Comparison of ENCODE assay signal across 1 cellular context in genomic region chr4:75673027-75673958, GRCh38.
TF ChIP-seq lines count a peak whose summit lies in the region.

Gene G3BP2, minus strand, starts transcription at chr4:75673411. Its CDS starts 11,386 bp downstream, at chr4:75662025.

TF ChIP-seq in HepG2, 621 proteins besides CTCF, POLR2A, EP300 and RAD21 (continued from another document and continues in another):
- TF ChIP-seq ZNF790 (CRISPR knock-in tag; IDR thresholded peaks at IDR 0.05; ENCODE audit: borderline replicate concordance): 0 out of 2 replicates have a peak, but pooled peaks have one; percentile 9
- no peak for TF ChIP-seq ZBTB1 (CRISPR knock-in tag; IDR thresholded peaks at IDR 0.05; ENCODE audit: borderline replicate concordance)
- no peak; the same call in 1 of the 2 replicates for TF ChIP-seq MEIS2 (CRISPR knock-in tag; IDR thresholded peaks at IDR 0.05)
- TF ChIP-seq CHCHD3 (CRISPR knock-in tag; IDR thresholded peaks at IDR 0.05): no peak
- TF ChIP-seq TEAD3 (CRISPR knock-in tag; optimal IDR thresholded peaks at IDR 0.05; ENCODE audit: borderline replicate concordance): no peak
- TF ChIP-seq ZNF326 (CRISPR knock-in tag; IDR thresholded peaks at IDR 0.05; ENCODE audit: borderline replicate concordance): no peak
- no peak for TF ChIP-seq PTBP1 (IDR thresholded peaks at IDR 0.05; ENCODE audit: low read depth, low read length, poor library complexity, severe bottlenecking)
- TF ChIP-seq ZNF550 (CRISPR knock-in tag; IDR thresholded peaks at IDR 0.05; ENCODE audit: borderline replicate concordance): no peak
- peak; percentile 83; the same call in 1 of the 2 replicates for TF ChIP-seq ZNF674 (CRISPR knock-in tag; IDR thresholded peaks at IDR 0.05; ENCODE audit: low read depth)
- TF ChIP-seq GABPB1 (CRISPR knock-in tag; IDR thresholded peaks at IDR 0.05): peak; percentile 90
- peak; percentile 78 for TF ChIP-seq YEATS4 (CRISPR knock-in tag; IDR thresholded peaks at IDR 0.05; ENCODE audit: borderline replicate concordance)
- TF ChIP-seq LCORL (IDR thresholded peaks at IDR 0.05): no peak
- TF ChIP-seq LCORL (CRISPR knock-in tag; IDR thresholded peaks at IDR 0.05): peak; percentile 78; the same call in 1 of the 2 replicates
- no peak for TF ChIP-seq FOXP1 (IDR thresholded peaks at IDR 0.05)
- no peak for TF ChIP-seq FOXP1 (CRISPR knock-in tag; IDR thresholded peaks at IDR 0.05)
- no peak for TF ChIP-seq MIER2 (CRISPR knock-in tag; IDR thresholded peaks at IDR 0.05)
- TF ChIP-seq GMEB1 (CRISPR knock-in tag; IDR thresholded peaks at IDR 0.05; ENCODE audit: borderline replicate concordance): peak; percentile 92
- peak; percentile 31 for TF ChIP-seq ZEB1 (IDR thresholded peaks at IDR 0.05; ENCODE audit: insufficient replicate concordance, low read depth)
- TF ChIP-seq ZKSCAN5 (CRISPR knock-in tag; IDR thresholded peaks at IDR 0.05): no peak
- TF ChIP-seq, protein P1, sequence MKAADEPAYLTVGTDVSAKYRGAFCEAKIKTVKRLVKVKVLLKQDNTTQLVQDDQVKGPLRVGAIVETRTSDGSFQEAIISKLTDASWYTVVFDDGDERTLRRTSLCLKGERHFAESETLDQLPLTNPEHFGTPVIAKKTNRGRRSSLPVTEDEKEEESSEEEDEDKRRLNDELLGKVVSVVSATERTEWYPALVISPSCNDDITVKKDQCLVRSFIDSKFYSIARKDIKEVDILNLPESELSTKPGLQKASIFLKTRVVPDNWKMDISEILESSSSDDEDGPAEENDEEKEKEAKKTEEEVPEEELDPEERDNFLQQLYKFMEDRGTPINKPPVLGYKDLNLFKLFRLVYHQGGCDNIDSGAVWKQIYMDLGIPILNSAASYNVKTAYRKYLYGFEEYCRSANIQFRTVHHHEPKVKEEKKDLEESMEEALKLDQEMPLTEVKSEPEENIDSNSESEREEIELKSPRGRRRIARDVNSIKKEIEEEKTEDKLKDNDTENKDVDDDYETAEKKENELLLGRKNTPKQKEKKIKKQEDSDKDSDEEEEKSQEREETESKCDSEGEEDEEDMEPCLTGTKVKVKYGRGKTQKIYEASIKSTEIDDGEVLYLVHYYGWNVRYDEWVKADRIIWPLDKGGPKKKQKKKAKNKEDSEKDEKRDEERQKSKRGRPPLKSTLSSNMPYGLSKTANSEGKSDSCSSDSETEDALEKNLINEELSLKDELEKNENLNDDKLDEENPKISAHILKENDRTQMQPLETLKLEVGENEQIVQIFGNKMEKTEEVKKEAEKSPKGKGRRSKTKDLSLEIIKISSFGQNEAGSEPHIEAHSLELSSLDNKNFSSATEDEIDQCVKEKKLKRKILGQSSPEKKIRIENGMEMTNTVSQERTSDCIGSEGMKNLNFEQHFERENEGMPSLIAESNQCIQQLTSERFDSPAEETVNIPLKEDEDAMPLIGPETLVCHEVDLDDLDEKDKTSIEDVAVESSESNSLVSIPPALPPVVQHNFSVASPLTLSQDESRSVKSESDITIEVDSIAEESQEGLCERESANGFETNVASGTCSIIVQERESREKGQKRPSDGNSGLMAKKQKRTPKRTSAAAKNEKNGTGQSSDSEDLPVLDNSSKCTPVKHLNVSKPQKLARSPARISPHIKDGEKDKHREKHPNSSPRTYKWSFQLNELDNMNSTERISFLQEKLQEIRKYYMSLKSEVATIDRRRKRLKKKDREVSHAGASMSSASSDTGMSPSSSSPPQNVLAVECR (CRISPR knock-in tag; IDR thresholded peaks at IDR 0.05; ENCODE audit: borderline replicate concordance): peak; percentile 85; the same call in 1 of the 2 replicates
- peak; percentile 59 for TF ChIP-seq ZFP36 (IDR thresholded peaks at IDR 0.05; ENCODE audit: borderline replicate concordance, low read depth, low read length, partially characterized antibody)
- no peak for TF ChIP-seq ZNF530 (CRISPR knock-in tag; IDR thresholded peaks at IDR 0.05; ENCODE audit: low read depth)
- no peak for TF ChIP-seq CAMTA2 (CRISPR knock-in tag; IDR thresholded peaks at IDR 0.05; ENCODE audit: borderline replicate concordance)
- no peak for TF ChIP-seq ZNF841 (CRISPR knock-in tag; IDR thresholded peaks at IDR 0.05; ENCODE audit: borderline replicate concordance)
- TF ChIP-seq NFKBIZ (CRISPR knock-in tag; IDR thresholded peaks at IDR 0.05): no peak
- TF ChIP-seq HNRNPL (IDR thresholded peaks at IDR 0.05; ENCODE audit: low read depth, low read length): no peak
- TF ChIP-seq ZNF296 (CRISPR knock-in tag; conservative IDR thresholded peaks at IDR 0.05): no peak
- TF ChIP-seq TCF7L2 (IDR thresholded peaks at IDR 0.05; ENCODE audit: low read depth, low read length): no peak
- no peak for TF ChIP-seq MATR3 (CRISPR knock-in tag; IDR thresholded peaks at IDR 0.05)
- TF ChIP-seq PAF1 (CRISPR knock-in tag; IDR thresholded peaks at IDR 0.05): no peak
- TF ChIP-seq ZNF580 (CRISPR knock-in tag; IDR thresholded peaks at IDR 0.05; ENCODE audit: borderline replicate concordance, low read depth): peak; percentile 57; the same call in 1 of the 2 replicates
- no peak for TF ChIP-seq FOXA1 (IDR thresholded peaks at IDR 0.05)
- TF ChIP-seq FOXA1 (CRISPR knock-in tag; IDR thresholded peaks at IDR 0.05): 0 out of 2 replicates have a peak, but pooled peaks have one; percentile 24
- TF ChIP-seq, protein P2, sequence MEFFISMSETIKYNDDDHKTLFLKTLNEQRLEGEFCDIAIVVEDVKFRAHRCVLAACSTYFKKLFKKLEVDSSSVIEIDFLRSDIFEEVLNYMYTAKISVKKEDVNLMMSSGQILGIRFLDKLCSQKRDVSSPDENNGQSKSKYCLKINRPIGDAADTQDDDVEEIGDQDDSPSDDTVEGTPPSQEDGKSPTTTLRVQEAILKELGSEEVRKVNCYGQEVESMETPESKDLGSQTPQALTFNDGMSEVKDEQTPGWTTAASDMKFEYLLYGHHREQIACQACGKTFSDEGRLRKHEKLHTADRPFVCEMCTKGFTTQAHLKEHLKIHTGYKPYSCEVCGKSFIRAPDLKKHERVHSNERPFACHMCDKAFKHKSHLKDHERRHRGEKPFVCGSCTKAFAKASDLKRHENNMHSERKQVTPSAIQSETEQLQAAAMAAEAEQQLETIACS (CRISPR knock-in tag; IDR thresholded peaks at IDR 0.05): peak; percentile 81
- no peak for TF ChIP-seq ZNF570 (CRISPR knock-in tag; IDR thresholded peaks at IDR 0.05; ENCODE audit: borderline replicate concordance)
- TF ChIP-seq XRCC5 (optimal IDR thresholded peaks at IDR 0.05; ENCODE audit: low read length): peak; percentile 48
- TF ChIP-seq ZNF788 (CRISPR knock-in tag; IDR thresholded peaks at IDR 0.05; ENCODE audit: borderline replicate concordance): peak; percentile 92
- TF ChIP-seq SYNCRIP (IDR thresholded peaks at IDR 0.05; ENCODE audit: insufficient read depth, low read depth, low read length): no peak
- TF ChIP-seq, protein P3, sequence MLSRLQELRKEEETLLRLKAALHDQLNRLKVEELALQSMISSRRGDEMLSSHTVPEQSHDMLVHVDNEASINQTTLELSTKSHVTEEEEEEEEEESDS (CRISPR knock-in tag; IDR thresholded peaks at IDR 0.05; ENCODE audit: borderline replicate concordance): no peak
- TF ChIP-seq HNF4A (CRISPR knock-in tag; IDR thresholded peaks at IDR 0.05): no peak
- no peak for TF ChIP-seq KDM1A (CRISPR knock-in tag; IDR thresholded peaks at IDR 0.05)
- peak; percentile 35; the same call in 1 of the 2 replicates for TF ChIP-seq ZNF30 (CRISPR knock-in tag; IDR thresholded peaks at IDR 0.05)
- no peak for TF ChIP-seq AHR (CRISPR knock-in tag; IDR thresholded peaks at IDR 0.05)
- TF ChIP-seq ZFP62 (CRISPR knock-in tag; IDR thresholded peaks at IDR 0.05): no peak
- TF ChIP-seq FOXO4 (CRISPR knock-in tag; conservative IDR thresholded peaks at IDR 0.05): 0 out of 2 replicates have a peak, but pooled peaks have one; percentile 64
- TF ChIP-seq, protein P4, sequence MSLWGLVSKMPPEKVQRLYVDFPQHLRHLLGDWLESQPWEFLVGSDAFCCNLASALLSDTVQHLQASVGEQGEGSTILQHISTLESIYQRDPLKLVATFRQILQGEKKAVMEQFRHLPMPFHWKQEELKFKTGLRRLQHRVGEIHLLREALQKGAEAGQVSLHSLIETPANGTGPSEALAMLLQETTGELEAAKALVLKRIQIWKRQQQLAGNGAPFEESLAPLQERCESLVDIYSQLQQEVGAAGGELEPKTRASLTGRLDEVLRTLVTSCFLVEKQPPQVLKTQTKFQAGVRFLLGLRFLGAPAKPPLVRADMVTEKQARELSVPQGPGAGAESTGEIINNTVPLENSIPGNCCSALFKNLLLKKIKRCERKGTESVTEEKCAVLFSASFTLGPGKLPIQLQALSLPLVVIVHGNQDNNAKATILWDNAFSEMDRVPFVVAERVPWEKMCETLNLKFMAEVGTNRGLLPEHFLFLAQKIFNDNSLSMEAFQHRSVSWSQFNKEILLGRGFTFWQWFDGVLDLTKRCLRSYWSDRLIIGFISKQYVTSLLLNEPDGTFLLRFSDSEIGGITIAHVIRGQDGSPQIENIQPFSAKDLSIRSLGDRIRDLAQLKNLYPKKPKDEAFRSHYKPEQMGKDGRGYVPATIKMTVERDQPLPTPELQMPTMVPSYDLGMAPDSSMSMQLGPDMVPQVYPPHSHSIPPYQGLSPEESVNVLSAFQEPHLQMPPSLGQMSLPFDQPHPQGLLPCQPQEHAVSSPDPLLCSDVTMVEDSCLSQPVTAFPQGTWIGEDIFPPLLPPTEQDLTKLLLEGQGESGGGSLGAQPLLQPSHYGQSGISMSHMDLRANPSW (CRISPR knock-in tag; IDR thresholded peaks at IDR 0.05; ENCODE audit: borderline replicate concordance): 0 out of 2 replicates have a peak, but pooled peaks have one; percentile 28
- TF ChIP-seq, protein P5, sequence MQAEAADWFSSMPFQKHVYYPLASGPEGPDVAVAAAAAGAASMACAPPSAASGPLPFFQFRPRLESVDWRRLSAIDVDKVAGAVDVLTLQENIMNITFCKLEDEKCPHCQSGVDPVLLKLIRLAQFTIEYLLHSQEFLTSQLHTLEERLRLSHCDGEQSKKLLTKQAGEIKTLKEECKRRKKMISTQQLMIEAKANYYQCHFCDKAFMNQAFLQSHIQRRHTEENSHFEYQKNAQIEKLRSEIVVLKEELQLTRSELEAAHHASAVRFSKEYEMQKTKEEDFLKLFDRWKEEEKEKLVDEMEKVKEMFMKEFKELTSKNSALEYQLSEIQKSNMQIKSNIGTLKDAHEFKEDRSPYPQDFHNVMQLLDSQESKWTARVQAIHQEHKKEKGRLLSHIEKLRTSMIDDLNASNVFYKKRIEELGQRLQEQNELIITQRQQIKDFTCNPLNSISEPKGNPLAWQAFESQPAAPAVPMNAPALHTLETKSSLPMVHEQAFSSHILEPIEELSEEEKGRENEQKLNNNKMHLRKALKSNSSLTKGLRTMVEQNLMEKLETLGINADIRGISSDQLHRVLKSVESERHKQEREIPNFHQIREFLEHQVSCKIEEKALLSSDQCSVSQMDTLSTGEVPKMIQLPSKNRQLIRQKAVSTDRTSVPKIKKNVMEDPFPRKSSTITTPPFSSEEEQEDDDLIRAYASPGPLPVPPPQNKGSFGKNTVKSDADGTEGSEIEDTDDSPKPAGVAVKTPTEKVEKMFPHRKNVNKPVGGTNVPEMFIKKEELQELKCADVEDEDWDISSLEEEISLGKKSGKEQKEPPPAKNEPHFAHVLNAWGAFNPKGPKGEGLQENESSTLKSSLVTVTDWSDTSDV (CRISPR knock-in tag; IDR thresholded peaks at IDR 0.05): peak; percentile 80; the same call in 1 of the 2 replicates
- no peak for TF ChIP-seq ZC3H4 (CRISPR knock-in tag; IDR thresholded peaks at IDR 0.05; ENCODE audit: borderline replicate concordance)
- TF ChIP-seq ZNF598 (CRISPR knock-in tag; IDR thresholded peaks at IDR 0.05; ENCODE audit: borderline replicate concordance): 0 out of 2 replicates have a peak, but pooled peaks have one; percentile 6
- TF ChIP-seq HHEX (CRISPR knock-in tag; IDR thresholded peaks at IDR 0.05): 0 out of 2 replicates have a peak, but pooled peaks have one; percentile 19
- TF ChIP-seq ZNF12 (CRISPR knock-in tag; IDR thresholded peaks at IDR 0.05): no peak
- TF ChIP-seq, protein P6, sequence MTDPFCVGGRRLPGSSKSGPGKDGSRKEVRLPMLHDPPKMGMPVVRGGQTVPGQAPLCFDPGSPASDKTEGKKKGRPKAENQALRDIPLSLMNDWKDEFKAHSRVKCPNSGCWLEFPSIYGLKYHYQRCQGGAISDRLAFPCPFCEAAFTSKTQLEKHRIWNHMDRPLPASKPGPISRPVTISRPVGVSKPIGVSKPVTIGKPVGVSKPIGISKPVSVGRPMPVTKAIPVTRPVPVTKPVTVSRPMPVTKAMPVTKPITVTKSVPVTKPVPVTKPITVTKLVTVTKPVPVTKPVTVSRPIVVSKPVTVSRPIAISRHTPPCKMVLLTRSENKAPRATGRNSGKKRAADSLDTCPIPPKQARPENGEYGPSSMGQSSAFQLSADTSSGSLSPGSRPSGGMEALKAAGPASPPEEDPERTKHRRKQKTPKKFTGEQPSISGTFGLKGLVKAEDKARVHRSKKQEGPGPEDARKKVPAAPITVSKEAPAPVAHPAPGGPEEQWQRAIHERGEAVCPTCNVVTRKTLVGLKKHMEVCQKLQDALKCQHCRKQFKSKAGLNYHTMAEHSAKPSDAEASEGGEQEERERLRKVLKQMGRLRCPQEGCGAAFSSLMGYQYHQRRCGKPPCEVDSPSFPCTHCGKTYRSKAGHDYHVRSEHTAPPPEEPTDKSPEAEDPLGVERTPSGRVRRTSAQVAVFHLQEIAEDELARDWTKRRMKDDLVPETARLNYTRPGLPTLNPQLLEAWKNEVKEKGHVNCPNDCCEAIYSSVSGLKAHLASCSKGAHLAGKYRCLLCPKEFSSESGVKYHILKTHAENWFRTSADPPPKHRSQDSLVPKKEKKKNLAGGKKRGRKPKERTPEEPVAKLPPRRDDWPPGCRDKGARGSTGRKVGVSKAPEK (CRISPR knock-in tag; IDR thresholded peaks at IDR 0.05; ENCODE audit: borderline replicate concordance): no peak; the same call in 1 of the 2 replicates
- no peak; the same call in 1 of the 2 replicates for TF ChIP-seq ZMYM2 (CRISPR knock-in tag; IDR thresholded peaks at IDR 0.05)
